ENCODE assay signal across 1 cellular context in the genomic region with DNA sequence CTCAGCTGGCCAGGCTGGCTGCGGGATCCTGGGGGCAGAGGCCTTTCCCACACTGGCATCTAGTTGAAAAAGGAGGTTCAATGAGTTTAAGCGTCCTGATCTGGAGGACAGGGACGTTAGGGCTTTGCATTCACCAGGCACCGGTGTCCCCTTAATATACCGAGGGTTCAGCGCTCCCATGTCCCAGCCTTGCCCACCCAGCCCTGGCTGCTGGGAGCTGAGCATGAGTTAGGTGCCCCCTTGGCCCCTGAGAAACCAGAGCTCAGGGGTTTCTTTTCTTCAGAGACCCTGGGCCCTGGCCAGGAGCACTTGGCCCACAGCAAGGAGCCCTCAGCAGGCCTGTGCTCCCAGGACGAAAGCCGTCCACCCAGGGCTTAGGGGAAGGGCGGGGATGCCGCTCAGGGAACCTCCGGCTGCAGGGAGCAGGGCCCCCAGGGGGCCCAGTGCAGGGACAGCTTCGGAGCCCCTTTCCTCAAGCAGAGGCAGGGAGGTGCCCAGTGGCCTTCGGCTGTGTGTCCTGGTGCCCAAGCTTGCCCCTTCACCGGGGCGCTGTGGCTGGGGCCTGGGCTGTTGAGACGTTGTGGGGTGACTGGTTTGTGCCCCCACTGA.
A peak's percentile ranks its signal among the peaks of the same experiment; 100 is the strongest.
TF ChIP-seq lines count a peak whose summit lies in the region.

No MANE protein-coding gene starts in this region.

TF ChIP-seq in HepG2, 621 proteins besides CTCF, POLR2A, EP300 and RAD21 (continued from another document):
- no peak for TF ChIP-seq ETS1 (CRISPR knock-in tag; IDR thresholded peaks at IDR 0.05)
- TF ChIP-seq, protein P1, sequence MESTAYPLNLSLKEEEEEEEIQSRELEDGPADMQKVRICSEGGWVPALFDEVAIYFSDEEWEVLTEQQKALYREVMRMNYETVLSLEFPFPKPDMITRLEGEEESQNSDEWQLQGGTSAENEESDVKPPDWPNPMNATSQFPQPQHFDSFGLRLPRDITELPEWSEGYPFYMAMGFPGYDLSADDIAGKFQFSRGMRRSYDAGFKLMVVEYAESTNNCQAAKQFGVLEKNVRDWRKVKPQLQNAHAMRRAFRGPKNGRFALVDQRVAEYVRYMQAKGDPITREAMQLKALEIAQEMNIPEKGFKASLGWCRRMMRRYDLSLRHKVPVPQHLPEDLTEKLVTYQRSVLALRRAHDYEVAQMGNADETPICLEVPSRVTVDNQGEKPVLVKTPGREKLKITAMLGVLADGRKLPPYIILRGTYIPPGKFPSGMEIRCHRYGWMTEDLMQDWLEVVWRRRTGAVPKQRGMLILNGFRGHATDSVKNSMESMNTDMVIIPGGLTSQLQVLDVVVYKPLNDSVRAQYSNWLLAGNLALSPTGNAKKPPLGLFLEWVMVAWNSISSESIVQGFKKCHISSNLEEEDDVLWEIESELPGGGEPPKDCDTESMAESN (CRISPR knock-in tag; conservative IDR thresholded peaks at IDR 0.05), result no peak
- no peak for TF ChIP-seq HIVEP1 (CRISPR knock-in tag; IDR thresholded peaks at IDR 0.05)
- no peak for TF ChIP-seq MYNN (CRISPR knock-in tag; IDR thresholded peaks at IDR 0.05; ENCODE audit: low read depth)
- no peak for TF ChIP-seq ARHGAP35 (CRISPR knock-in tag; IDR thresholded peaks at IDR 0.05; ENCODE audit: borderline replicate concordance)
- TF ChIP-seq SATB2 (CRISPR knock-in tag; IDR thresholded peaks at IDR 0.05), result no peak
- TF ChIP-seq BORCS8-MEF2B (CRISPR knock-in tag; IDR thresholded peaks at IDR 0.05), result 0 out of 2 replicates have a peak, but pooled peaks have one; percentile 25
- TF ChIP-seq CREB1 (IDR thresholded peaks at IDR 0.05), result no peak
- TF ChIP-seq CREB1 (CRISPR knock-in tag; IDR thresholded peaks at IDR 0.05), result no peak
- no peak for TF ChIP-seq MIER2 (CRISPR knock-in tag; IDR thresholded peaks at IDR 0.05)
- TF ChIP-seq TFDP2 (CRISPR knock-in tag; IDR thresholded peaks at IDR 0.05), result no peak
- no peak for TF ChIP-seq ZNF589 (CRISPR knock-in tag; conservative IDR thresholded peaks at IDR 0.05)
- TF ChIP-seq HNRNPUL1 (IDR thresholded peaks at IDR 0.05; ENCODE audit: low read depth, low read length), result no peak
- TF ChIP-seq ZNF772 (CRISPR knock-in tag; IDR thresholded peaks at IDR 0.05), result no peak
- TF ChIP-seq FOXP1 (IDR thresholded peaks at IDR 0.05), result no peak
- TF ChIP-seq FOXP1 (CRISPR knock-in tag; IDR thresholded peaks at IDR 0.05), result no peak
- no peak for TF ChIP-seq DPF2 (CRISPR knock-in tag; IDR thresholded peaks at IDR 0.05; ENCODE audit: borderline replicate concordance, low read depth)
- no peak; the same call in 1 of the 2 replicates for TF ChIP-seq HMGXB3 (CRISPR knock-in tag; IDR thresholded peaks at IDR 0.05; ENCODE audit: borderline replicate concordance)
- no peak for TF ChIP-seq PCBP2 (optimal IDR thresholded peaks at IDR 0.05; ENCODE audit: low read depth, low read length, poor library complexity, severe bottlenecking)
- no peak for TF ChIP-seq ZNF724P (CRISPR knock-in tag; IDR thresholded peaks at IDR 0.05; ENCODE audit: borderline replicate concordance)
- peak; percentile 17; the same call in 1 of the 2 replicates for TF ChIP-seq TAF1 (CRISPR knock-in tag; IDR thresholded peaks at IDR 0.05)
- TF ChIP-seq, protein P2, sequence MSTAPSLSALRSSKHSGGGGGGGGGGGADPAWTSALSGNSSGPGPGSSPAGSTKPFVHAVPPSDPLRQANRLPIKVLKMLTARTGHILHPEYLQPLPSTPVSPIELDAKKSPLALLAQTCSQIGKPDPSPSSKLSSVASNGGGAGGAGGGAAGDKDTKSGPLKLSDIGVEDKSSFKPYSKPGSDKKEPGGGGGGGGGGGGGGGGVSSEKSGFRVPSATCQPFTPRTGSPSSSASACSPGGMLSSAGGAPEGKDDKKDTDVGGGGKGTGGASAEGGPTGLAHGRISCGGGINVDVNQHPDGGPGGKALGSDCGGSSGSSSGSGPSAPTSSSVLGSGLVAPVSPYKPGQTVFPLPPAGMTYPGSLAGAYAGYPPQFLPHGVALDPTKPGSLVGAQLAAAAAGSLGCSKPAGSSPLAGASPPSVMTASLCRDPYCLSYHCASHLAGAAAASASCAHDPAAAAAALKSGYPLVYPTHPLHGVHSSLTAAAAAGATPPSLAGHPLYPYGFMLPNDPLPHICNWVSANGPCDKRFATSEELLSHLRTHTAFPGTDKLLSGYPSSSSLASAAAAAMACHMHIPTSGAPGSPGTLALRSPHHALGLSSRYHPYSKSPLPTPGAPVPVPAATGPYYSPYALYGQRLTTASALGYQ (CRISPR knock-in tag; IDR thresholded peaks at IDR 0.05), result no peak
- TF ChIP-seq KLF16 (CRISPR knock-in tag; IDR thresholded peaks at IDR 0.05), result no peak
- no peak for TF ChIP-seq ZNF605 (CRISPR knock-in tag; IDR thresholded peaks at IDR 0.05)
- TF ChIP-seq ZFX (CRISPR knock-in tag; IDR thresholded peaks at IDR 0.05; ENCODE audit: low read depth), result peak; percentile 10; the same call in 1 of the 2 replicates
- TF ChIP-seq CHCHD3 (CRISPR knock-in tag; IDR thresholded peaks at IDR 0.05), result no peak
- no peak for TF ChIP-seq IRF2 (CRISPR knock-in tag; IDR thresholded peaks at IDR 0.05)
- no peak for TF ChIP-seq ZSCAN12 (CRISPR knock-in tag; IDR thresholded peaks at IDR 0.05)
